1 cellular context compared by ENCODE assay signal in genomic region chr12:113077057-113077858, GRCh38.
TF ChIP-seq lines count a peak whose summit lies in the region.

No MANE protein-coding gene starts in this region.

TF ChIP-seq in GM12878, 131 proteins besides CTCF, POLR2A, EP300 and RAD21:
- TF ChIP-seq ZBTB33 (IDR thresholded peaks at IDR 0.05) (0 out of 2 replicates have a peak, but pooled peaks have one; percentile 11), NFYA (IDR thresholded peaks at IDR 0.05; ENCODE audit: borderline replicate concordance, low read depth, low read length) (no peak), HDAC6 (IDR thresholded peaks at IDR 0.05; ENCODE audit: unreplicated experiment) (peak; percentile 93)
- TF ChIP-seq, protein P1, sequence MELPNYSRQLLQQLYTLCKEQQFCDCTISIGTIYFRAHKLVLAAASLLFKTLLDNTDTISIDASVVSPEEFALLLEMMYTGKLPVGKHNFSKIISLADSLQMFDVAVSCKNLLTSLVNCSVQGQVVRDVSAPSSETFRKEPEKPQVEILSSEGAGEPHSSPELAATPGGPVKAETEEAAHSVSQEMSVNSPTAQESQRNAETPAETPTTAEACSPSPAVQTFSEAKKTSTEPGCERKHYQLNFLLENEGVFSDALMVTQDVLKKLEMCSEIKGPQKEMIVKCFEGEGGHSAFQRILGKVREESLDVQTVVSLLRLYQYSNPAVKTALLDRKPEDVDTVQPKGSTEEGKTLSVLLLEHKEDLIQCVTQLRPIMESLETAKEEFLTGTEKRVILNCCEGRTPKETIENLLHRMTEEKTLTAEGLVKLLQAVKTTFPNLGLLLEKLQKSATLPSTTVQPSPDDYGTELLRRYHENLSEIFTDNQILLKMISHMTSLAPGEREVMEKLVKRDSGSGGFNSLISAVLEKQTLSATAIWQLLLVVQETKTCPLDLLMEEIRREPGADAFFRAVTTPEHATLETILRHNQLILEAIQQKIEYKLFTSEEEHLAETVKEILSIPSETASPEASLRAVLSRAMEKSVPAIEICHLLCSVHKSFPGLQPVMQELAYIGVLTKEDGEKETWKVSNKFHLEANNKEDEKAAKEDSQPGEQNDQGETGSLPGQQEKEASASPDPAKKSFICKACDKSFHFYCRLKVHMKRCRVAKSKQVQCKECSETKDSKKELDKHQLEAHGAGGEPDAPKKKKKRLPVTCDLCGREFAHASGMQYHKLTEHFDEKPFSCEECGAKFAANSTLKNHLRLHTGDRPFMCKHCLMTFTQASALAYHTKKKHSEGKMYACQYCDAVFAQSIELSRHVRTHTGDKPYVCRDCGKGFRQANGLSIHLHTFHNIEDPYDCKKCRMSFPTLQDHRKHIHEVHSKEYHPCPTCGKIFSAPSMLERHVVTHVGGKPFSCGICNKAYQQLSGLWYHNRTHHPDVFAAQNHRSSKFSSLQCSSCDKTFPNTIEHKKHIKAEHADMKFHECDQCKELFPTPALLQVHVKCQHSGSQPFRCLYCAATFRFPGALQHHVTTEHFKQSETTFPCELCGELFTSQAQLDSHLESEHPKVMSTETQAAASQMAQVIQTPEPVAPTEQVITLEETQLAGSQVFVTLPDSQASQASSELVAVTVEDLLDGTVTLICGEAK (IDR thresholded peaks at IDR 0.05; ENCODE audit: borderline replicate concordance) = no peak
- TF ChIP-seq, protein P2, sequence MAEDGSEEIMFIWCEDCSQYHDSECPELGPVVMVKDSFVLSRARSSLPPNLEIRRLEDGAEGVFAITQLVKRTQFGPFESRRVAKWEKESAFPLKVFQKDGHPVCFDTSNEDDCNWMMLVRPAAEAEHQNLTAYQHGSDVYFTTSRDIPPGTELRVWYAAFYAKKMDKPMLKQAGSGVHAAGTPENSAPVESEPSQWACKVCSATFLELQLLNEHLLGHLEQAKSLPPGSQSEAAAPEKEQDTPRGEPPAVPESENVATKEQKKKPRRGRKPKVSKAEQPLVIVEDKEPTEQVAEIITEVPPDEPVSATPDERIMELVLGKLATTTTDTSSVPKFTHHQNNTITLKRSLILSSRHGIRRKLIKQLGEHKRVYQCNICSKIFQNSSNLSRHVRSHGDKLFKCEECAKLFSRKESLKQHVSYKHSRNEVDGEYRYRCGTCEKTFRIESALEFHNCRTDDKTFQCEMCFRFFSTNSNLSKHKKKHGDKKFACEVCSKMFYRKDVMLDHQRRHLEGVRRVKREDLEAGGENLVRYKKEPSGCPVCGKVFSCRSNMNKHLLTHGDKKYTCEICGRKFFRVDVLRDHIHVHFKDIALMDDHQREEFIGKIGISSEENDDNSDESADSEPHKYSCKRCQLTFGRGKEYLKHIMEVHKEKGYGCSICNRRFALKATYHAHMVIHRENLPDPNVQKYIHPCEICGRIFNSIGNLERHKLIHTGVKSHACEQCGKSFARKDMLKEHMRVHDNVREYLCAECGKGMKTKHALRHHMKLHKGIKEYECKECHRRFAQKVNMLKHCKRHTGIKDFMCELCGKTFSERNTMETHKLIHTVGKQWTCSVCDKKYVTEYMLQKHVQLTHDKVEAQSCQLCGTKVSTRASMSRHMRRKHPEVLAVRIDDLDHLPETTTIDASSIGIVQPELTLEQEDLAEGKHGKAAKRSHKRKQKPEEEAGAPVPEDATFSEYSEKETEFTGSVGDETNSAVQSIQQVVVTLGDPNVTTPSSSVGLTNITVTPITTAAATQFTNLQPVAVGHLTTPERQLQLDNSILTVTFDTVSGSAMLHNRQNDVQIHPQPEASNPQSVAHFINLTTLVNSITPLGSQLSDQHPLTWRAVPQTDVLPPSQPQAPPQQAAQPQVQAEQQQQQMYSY (CRISPR knock-in tag; IDR thresholded peaks at IDR 0.05) = no peak
